17 cellular contexts compared by ENCODE assay signal in genomic region chr3:157356541-157356940, GRCh38.
DNase-seq lines count a peak whose midpoint lies in the region; ATAC-seq and TF ChIP-seq lines count a peak whose summit lies in the region.
"Had no signal": no experiment of that assay in that cellular context is flagged by ENCODE, and none has a peak within 500 bp of the region (broad histone marks: within the 10 kb centered on the region; RNA-seq: fewer than 3 reads in every experiment).

No MANE protein-coding gene starts in this region.

- H4K20me1 ChIP-seq in IMR-90 (ENCODE audit: insufficient read depth, low read length): no peaks in the 10 kb centered on the region
- H4K20me1 ChIP-seq: BLaER1 treated with 17β-estradiol and CSF1 and Interleukin-3, amounts not matched to agents 10 nM and 100 nM had no signal

- POLR2A ChIA-PET in IMR-90 (lab: Charles Lee; ENCODE audit: unreplicated experiment) (no interaction called here), RWPE1 (lab: Yijun Ruan, JAX; ENCODE audit: low non-redundant PET) (no interaction called here)
- POLR2A ChIA-PET in CD8-positive, alpha-beta T cell (lab: Charles Lee): no interaction called here

- CTCF ChIA-PET in IMR-90 (lab: Yijun Ruan, JAX) (interaction anchor here (0.5 kb wide), 1 partner anchor 21 kb away, joined by 3 read pairs; no protein-coding TSS in a partner anchor), RWPE1 (lab: Yijun Ruan, JAX) (interaction anchor here (0.7 kb wide), 1 partner anchor 179 kb away, joined by 3 read pairs; no protein-coding TSS in a partner anchor)
- CTCF ChIA-PET in CD8-positive, alpha-beta T cell (lab: Charles Lee): no interaction called here

- BruUV-seq in IMR-90 (replicated peaks; lab: Mats Ljungman, UMichigan): no TSS peak

- DNase-seq in IMR-90 (no peak), neuronal stem cell (ENCODE audit: low spot score) (no peak), NOMO-1 treated with DMSO at 0.1 percent for 48 hours (lab: John Stamatoyannopoulos, UW; ENCODE audit: unreplicated experiment) (no peak), RWPE1 (ENCODE audit: low spot score) (no peak)
- no peak for DNase-seq in CD8-positive, alpha-beta T cell
- DNase-seq: 8988T; CD8-positive, alpha-beta memory T cell; COR-L47; DMS 273 treated with DMSO at 0.1 percent for 48 hours; DMS53; HCEC 1CT had no signal

- no peak for TF ChIP-seq RAD21 in IMR-90 (IDR thresholded peaks at IDR 0.05; ENCODE audit: low read length)

- H3K27me3 Mint-ChIP-seq in CD8-positive, alpha-beta T cell (ENCODE audit: low read depth): no peaks in the 10 kb centered on the region
- H3K27me3 Mint-ChIP-seq: B cell had no signal

- dilution Hi-C loops in IMR-90 (cut with HindIII; ENCODE audit: low sequenced_read_pairs, unreplicated experiment): no loop called here

- H3K27ac ChIP-seq in IMR-90 (ENCODE audit: insufficient read depth, low read length) (no peak overlapping the region), neuronal stem cell (replicated peaks; ENCODE audit: low read length) (no peak overlapping the region), RWPE1 (no peak overlapping the region)
- no peak overlapping the region for H3K27ac ChIP-seq in CD8-positive, alpha-beta T cell (ENCODE audit: low read depth, low read length)
- H3K27ac ChIP-seq: BLaER1 treated with 17β-estradiol and CSF1 and Interleukin-3, amounts not matched to agents 10 nM and 100 nM; HL-60 had no signal

- H3K14ac ChIP-seq in IMR-90 (replicated peaks; ENCODE audit: low read depth, low read length) (no peak overlapping the region), neuronal stem cell (ENCODE audit: low read length) (no peak overlapping the region)

- H3K4ac ChIP-seq in IMR-90 (ENCODE audit: low read depth, low read length) (no peak overlapping the region), neuronal stem cell (ENCODE audit: low read length) (no peak overlapping the region)

- no peak overlapping the region for H4K5ac ChIP-seq in IMR-90 (ENCODE audit: low read depth, low read length)

- no peak overlapping the region for H3K18ac ChIP-seq in IMR-90 (ENCODE audit: low read depth, low read length)
- H3K18ac ChIP-seq in neuronal stem cell (ENCODE audit: low read length): no peak overlapping the region

- H2BK120ac ChIP-seq in IMR-90 (ENCODE audit: low read depth, low read length): peak overlapping the region; percentile 42
- no peak overlapping the region for H2BK120ac ChIP-seq in neuronal stem cell (ENCODE audit: low read depth, low read length)

- H2BK20ac ChIP-seq in IMR-90 (ENCODE audit: low read depth, low read length): peak overlapping the region; percentile 38

- H4K91ac ChIP-seq in IMR-90 (ENCODE audit: insufficient read depth, low read depth, low read length): no peak overlapping the region
- H4K91ac ChIP-seq in neuronal stem cell (ENCODE audit: low read depth, low read length, poor library complexity): no peak overlapping the region

- H3K9ac ChIP-seq in IMR-90 (ENCODE audit: low read depth, low read length): no peak overlapping the region
- no peak overlapping the region for H3K9ac ChIP-seq in neuronal stem cell (ENCODE audit: low read depth, low read length, poor library complexity)
- H3K9ac ChIP-seq: BLaER1 treated with 17β-estradiol and CSF1 and Interleukin-3, amounts not matched to agents 10 nM and 100 nM had no signal

- intact Hi-C loops in IMR-90 (cut with micrococcal nuclease): loop anchor here (5.0 to 10.0 kb wide), 2 partner anchors 138 to 154 kb away; no protein-coding TSS in a partner anchor
- intact Hi-C loops in CD8-positive, alpha-beta T cell (cut with DNase I, micrococcal nuclease): no loop called here

- no peak overlapping the region for H2BK12ac ChIP-seq in neuronal stem cell (ENCODE audit: low read length)

- no peaks in the 10 kb centered on the region for H3K4me1 Mint-ChIP-seq in CD8-positive, alpha-beta T cell (ENCODE audit: low read depth)
- H3K4me1 Mint-ChIP-seq: B cell; CD8-positive, alpha-beta memory T cell had no signal

- H3K56ac ChIP-seq in IMR-90 (ENCODE audit: extremely low read depth, insufficient read depth, low read length): no peak overlapping the region

- TF ChIP-seq CTCF in IMR-90 (conservative IDR thresholded peaks at IDR 0.05; ENCODE audit: low read depth, low read length): no peak
- no peak for TF ChIP-seq CTCF in CD8-positive, alpha-beta T cell (IDR thresholded peaks at IDR 0.05)
- TF ChIP-seq CTCF in RWPE1 (conservative IDR thresholded peaks at IDR 0.05; ENCODE audit: low read depth): no peak

- H3K4me3 ChIP-seq in IMR-90 (ENCODE audit: insufficient read depth, low read depth, low read length): no peak overlapping the region
- no peak overlapping the region for H3K4me3 ChIP-seq in neuronal stem cell (ENCODE audit: low read length in 2 of 2)
- no peak overlapping the region for H3K4me3 ChIP-seq in CD8-positive, alpha-beta T cell (ENCODE audit: low read depth, low read length)
- H3K4me3 ChIP-seq: BLaER1 treated with 17β-estradiol and CSF1 and Interleukin-3, amounts not matched to agents 10 nM and 100 nM; GM23338 had no signal

- no peak overlapping the region for H3K23ac ChIP-seq in IMR-90 (ENCODE audit: low read depth, low read length)
- no peak overlapping the region for H3K23ac ChIP-seq in neuronal stem cell (ENCODE audit: low read depth, low read length, poor library complexity)

- H3K9me1 ChIP-seq in IMR-90 (ENCODE audit: insufficient read depth, low read length): peaks cover 6% of the 10 kb centered on the region; the same call in 1 of the 2 replicates

- no peak overlapping the region for H4K8ac ChIP-seq in IMR-90 (ENCODE audit: low read depth in 2 of 2, low read length in 2 of 2)
- no peak overlapping the region for H4K8ac ChIP-seq in neuronal stem cell (ENCODE audit: low read depth, low read length)

- WGBS in IMR-90 (ENCODE audit: extremely low coverage in 2 of 2, insufficient read length in 1 of 2), 2 experiments: no CpG with 5 or more reads among the region's 1 CpG
- WGBS in neuronal stem cell (ENCODE audit: extremely low coverage in 2 of 2, insufficient read length in 2 of 2, insufficient replicate concordance in 1 of 2), 2 donors: no CpG with 5 or more reads among the region's 1 CpG

- H3K79me1 ChIP-seq in IMR-90 (ENCODE audit: low read depth in 1 of 2, low read length in 2 of 2) (0 out of 4 replicates have a peak, but pooled peaks cover 0 to 2% of the 10 kb centered on the region in 2 experiments), neuronal stem cell (ENCODE audit: low read depth, low read length) (no peaks in the 10 kb centered on the region)

- H2BK5ac ChIP-seq in IMR-90 (ENCODE audit: low read depth, low read length, poor library complexity, severe bottlenecking): no peak overlapping the region
- H2BK5ac ChIP-seq in neuronal stem cell (ENCODE audit: low read length): no peak overlapping the region

- H3K9me3 Mint-ChIP-seq in CD8-positive, alpha-beta T cell: peaks cover 4% of the 10 kb centered on the region
- H3K9me3 Mint-ChIP-seq: GM23338 had no signal

- H3K4me1 ChIP-seq in IMR-90 (ENCODE audit: control insufficient read depth, insufficient read depth, low read length) (peaks cover 5% of the 10 kb centered on the region; the same call in 1 of the 2 replicates), neuronal stem cell (ENCODE audit: control insufficient read depth in 2 of 2, insufficient read depth in 1 of 2, low read depth in 1 of 2, low read length in 2 of 2) (peaks cover 2 to 3% of the 10 kb centered on the region in 2 donors)
- no peaks in the 10 kb centered on the region for H3K4me1 ChIP-seq in CD8-positive, alpha-beta T cell (ENCODE audit: insufficient read depth, low read length)
- H3K4me1 ChIP-seq: BLaER1 treated with 17β-estradiol and CSF1 and Interleukin-3, amounts not matched to agents 10 nM and 100 nM had no signal

- no peak overlapping the region for H2AK9ac ChIP-seq in IMR-90 (replicated peaks; ENCODE audit: low read depth, low read length, poor library complexity)

- H3K36me3 ChIP-seq in IMR-90 (ENCODE audit: control insufficient read depth, insufficient read depth, low read length) (no peaks in the 10 kb centered on the region), neuronal stem cell (replicated peaks in 1 of 2; ENCODE audit: control insufficient read depth in 2 of 2, insufficient read depth in 2 of 2, low read length in 2 of 2) (no peaks in the 10 kb centered on the region)
- H3K36me3 ChIP-seq in CD8-positive, alpha-beta T cell (ENCODE audit: insufficient read depth, low read length): no peaks in the 10 kb centered on the region
- H3K36me3 ChIP-seq: BLaER1 treated with 17β-estradiol and CSF1 and Interleukin-3, amounts not matched to agents 10 nM and 100 nM had no signal

- H3K9me3 ChIP-seq in IMR-90 (ENCODE audit: control insufficient read depth, insufficient read depth, low read length) (no peaks in the 10 kb centered on the region), neuronal stem cell (replicated peaks in 1 of 2; ENCODE audit: control insufficient read depth in 2 of 2, insufficient read depth in 1 of 2, low read depth in 1 of 2, low read length in 2 of 2) (peaks cover 0 to 2% of the 10 kb centered on the region in 2 donors)
- no peaks in the 10 kb centered on the region for H3K9me3 ChIP-seq in CD8-positive, alpha-beta T cell (ENCODE audit: low read length)
- H3K9me3 ChIP-seq: BLaER1 treated with 17β-estradiol and CSF1 and Interleukin-3, amounts not matched to agents 10 nM and 100 nM had no signal

- no peak for TF ChIP-seq POLR2A in IMR-90 (IDR thresholded peaks at IDR 0.05; ENCODE audit: low read depth, low read length)

- in situ Hi-C loops in IMR-90 (cut with MboI; ENCODE audit: low sequenced_read_pairs): no loop called here

- H3K4me3 Mint-ChIP-seq in CD8-positive, alpha-beta T cell: no peak overlapping the region
- H3K4me3 Mint-ChIP-seq: B cell; CD8-positive, alpha-beta memory T cell; GM23338 had no signal

- H3K36me3 Mint-ChIP-seq in CD8-positive, alpha-beta T cell: no peaks in the 10 kb centered on the region
- H3K36me3 Mint-ChIP-seq: CD8-positive, alpha-beta memory T cell had no signal

- H3K27me3 ChIP-seq in IMR-90 (ENCODE audit: control insufficient read depth, insufficient read depth, low read length) (no peaks in the 10 kb centered on the region), neuronal stem cell (ENCODE audit: control insufficient read depth in 3 of 3, insufficient read depth in 3 of 3, low read depth in 1 of 3, low read length in 3 of 3) (no peaks in the 10 kb centered on the region)
- H3K27me3 ChIP-seq in CD8-positive, alpha-beta T cell (ENCODE audit: insufficient read depth, low read length): no peaks in the 10 kb centered on the region
- H3K27me3 ChIP-seq: BLaER1 treated with 17β-estradiol and CSF1 and Interleukin-3, amounts not matched to agents 10 nM and 100 nM had no signal

- ATAC-seq in IMR-90 (ENCODE audit: low read depth) (no peak), SK-N-SH treated with all-trans-retinoic acid at 6 μM for 48 hours (no peak), GM18870 (IDR thresholded peaks at IDR 0.05; ENCODE audit: unreplicated experiment) (no peak)
- no peak for ATAC-seq in CD8-positive, alpha-beta T cell
- ATAC-seq: GM23338 had no signal

- H3K27ac Mint-ChIP-seq in CD8-positive, alpha-beta T cell: no peak overlapping the region
- H3K27ac Mint-ChIP-seq: B cell; CD8-positive, alpha-beta memory T cell; GM23338 had no signal

- H2AK5ac ChIP-seq in IMR-90 (ENCODE audit: low read depth, low read length) (no peak overlapping the region), neuronal stem cell (ENCODE audit: low read depth, low read length) (no peak overlapping the region)

- H2AFZ ChIP-seq in IMR-90 (replicated peaks; ENCODE audit: low read length, poor library complexity) (no peak overlapping the region), neuronal stem cell (ENCODE audit: low read length) (no peak overlapping the region)
- H2AFZ ChIP-seq: GM23338 had no signal

- H2BK15ac ChIP-seq in IMR-90 (ENCODE audit: low read depth, low read length) (no peak overlapping the region; the same call in 2 of the 3 replicates), neuronal stem cell (ENCODE audit: low read length) (no peak overlapping the region)

- H3K4me2 ChIP-seq in IMR-90 (ENCODE audit: low read depth, low read length): no peak overlapping the region
- peak overlapping the region; percentile 3 for H3K4me2 ChIP-seq in neuronal stem cell (ENCODE audit: insufficient read depth, low read length, poor library complexity, severe bottlenecking)
- H3K4me2 ChIP-seq: BLaER1 treated with 17β-estradiol and CSF1 and Interleukin-3, amounts not matched to agents 10 nM and 100 nM; GM23338 had no signal
